In genomic region chr11:64608260-64608538, GRCh38 we compare ENCODE assay signal across 1 cellular context.
TF ChIP-seq lines count a peak whose summit lies in the region.

No MANE protein-coding gene starts in this region.

TF ChIP-seq in IMR-90, 13 proteins besides CTCF, POLR2A, EP300 and RAD21 (continued from another document):
- TF ChIP-seq ELK1 (IDR thresholded peaks at IDR 0.05; ENCODE audit: borderline replicate concordance, low read depth, low read length) = no peak
- no peak for TF ChIP-seq RFX5 (IDR thresholded peaks at IDR 0.05; ENCODE audit: low read depth, low read length)
- TF ChIP-seq MXI1 (IDR thresholded peaks at IDR 0.05; ENCODE audit: borderline replicate concordance, low read depth, low read length) = no peak
- TF ChIP-seq SMC3 (IDR thresholded peaks at IDR 0.05; ENCODE audit: low read depth, low read length) = no peak
